8 cellular contexts compared by ENCODE assay signal in the genomic region with DNA sequence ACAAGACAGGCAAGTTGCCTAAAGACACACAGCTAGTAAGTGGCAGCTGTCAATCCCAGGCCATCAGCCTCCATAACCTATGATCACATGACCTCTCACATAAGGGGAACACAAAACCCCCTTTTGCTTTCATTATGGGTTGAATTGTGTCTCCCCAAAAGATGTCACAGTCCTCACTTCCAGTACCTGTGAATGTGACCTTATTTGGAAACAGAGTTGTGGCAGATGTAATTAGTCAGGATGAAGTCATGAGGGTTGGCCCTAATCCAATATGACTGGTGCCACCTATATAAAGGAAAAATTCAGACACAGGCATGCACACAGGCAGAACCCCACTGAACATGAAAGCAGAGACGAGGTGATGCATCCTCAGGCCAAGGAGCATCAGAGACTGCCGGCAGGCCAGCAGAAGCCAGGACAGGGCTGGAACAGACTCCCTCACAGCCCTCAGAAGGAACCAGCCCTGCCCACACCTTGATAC. TPM values are rescaled to one million over a fixed set of nuclear protein-coding genes. Genes with fewer than 3 reads are reported as not detected.
DNase-seq lines count a peak whose midpoint lies in the region; ATAC-seq, FAIRE-seq and TF ChIP-seq lines count a peak whose summit lies in the region.

No MANE protein-coding gene starts in this region.

- H3K9me3 Mint-ChIP-seq in type B pancreatic cell: no peaks in the 10 kb centered on the region

- DNase-seq in NCI-H1694 (lab: John Stamatoyannopoulos, UW) (peak; percentile 55), activated T-cell treated with anti-CD3 and anti-CD28 coated beads for 24 hours (ENCODE audit: low read depth) (peak; percentile 55), keratinocyte (ENCODE audit: low read depth, low spot score) (peak; percentile 79), type B pancreatic cell (ENCODE audit: extremely low spot score, unreplicated experiment) (no peak), OCI-M2 (lab: John Stamatoyannopoulos, UW; ENCODE audit: unreplicated experiment) (no peak)

- no peaks in the 10 kb centered on the region for H3K9me3 ChIP-seq in keratinocyte (ENCODE audit: control insufficient read depth, low read depth, low read length)

- ATAC-seq in GM18511 (IDR thresholded peaks at IDR 0.05; ENCODE audit: unreplicated experiment): peak; percentile 34
- ATAC-seq in GM18519 (IDR thresholded peaks at IDR 0.05; ENCODE audit: low FRiP score, unreplicated experiment): no peak
- ATAC-seq in GM18517 (IDR thresholded peaks at IDR 0.05; ENCODE audit: unreplicated experiment): no peak

- H2AFZ ChIP-seq in keratinocyte (ENCODE audit: control insufficient read depth, low read length): no peak overlapping the region

- peak overlapping the region; percentile 23 for H3K9ac ChIP-seq in keratinocyte (ENCODE audit: control insufficient read depth, extremely low read depth, insufficient read depth, low read length)

- H3K27me3 ChIP-seq in keratinocyte (ENCODE audit: control insufficient read depth, extremely low read depth, insufficient read depth, low read length): no peaks in the 10 kb centered on the region

- H3K79me2 ChIP-seq in keratinocyte (ENCODE audit: control insufficient read depth, insufficient read depth, low read length): peaks cover 25% of the 10 kb centered on the region

- H3K27me3 Mint-ChIP-seq in type B pancreatic cell: no peaks in the 10 kb centered on the region

- H3K4me1 Mint-ChIP-seq in type B pancreatic cell (ENCODE audit: unreplicated experiment): peaks cover 9% of the 10 kb centered on the region

- no peaks in the 10 kb centered on the region for H4K20me1 ChIP-seq in keratinocyte (ENCODE audit: control insufficient read depth, extremely low read depth, insufficient read depth, low read length)

- peak overlapping the region; percentile 72 for H3K27ac ChIP-seq in keratinocyte (ENCODE audit: control insufficient read depth, insufficient read depth, low read length)

- no peaks in the 10 kb centered on the region for H3K36me3 Mint-ChIP-seq in type B pancreatic cell

- peaks cover 5 to 12% of the 10 kb centered on the region in 2 experiments for H3K36me3 ChIP-seq in keratinocyte (ENCODE audit: control insufficient read depth in 2 of 2, extremely low read depth in 1 of 2, insufficient read depth in 2 of 2, low read length in 2 of 2)

- peaks cover 38% of the 10 kb centered on the region for H3K4me1 ChIP-seq in keratinocyte (ENCODE audit: control insufficient read depth, extremely low read depth, insufficient read depth, low read length)

- H3K4me3 Mint-ChIP-seq in type B pancreatic cell: no peak overlapping the region

- no peak overlapping the region for H3K4me3 ChIP-seq in keratinocyte (ENCODE audit: control insufficient read depth in 2 of 3, extremely low read depth in 1 of 3, insufficient read depth in 2 of 3, low read depth in 1 of 3, low read length in 3 of 3)

- peak overlapping the region; percentile 46 for H3K4me2 ChIP-seq in keratinocyte (ENCODE audit: control insufficient read depth, extremely low read depth, insufficient read depth, low read depth, low read length)

- dilution Hi-C loops in keratinocyte (cut with MboI; ENCODE audit: extremely low pct_ligation_motif_present, low sequenced_read_pairs): no loop called here

- TF ChIP-seq CTCF in keratinocyte (optimal IDR thresholded peaks at IDR 0.05 in 1 of 3, IDR thresholded peaks at IDR 0.05 in 1 of 3, conservative IDR thresholded peaks at IDR 0.05 in 1 of 3; ENCODE audit: extremely low read depth in 1 of 3, insufficient read depth in 2 of 3, low read length in 3 of 3) (no peak), type B pancreatic cell (conservative IDR thresholded peaks at IDR 0.05) (no peak)

- no peaks in the 10 kb centered on the region for H3K9me1 ChIP-seq in keratinocyte (ENCODE audit: control insufficient read depth, extremely low read depth, insufficient read depth, low read length)

- H3K27ac Mint-ChIP-seq in type B pancreatic cell: no peak overlapping the region

- peak; percentile 86 for FAIRE-seq in keratinocyte (lab: Jason Lieb, UNC)

RNA-seq across cellular contexts. Expression of a gene that starts 33.6 kb away (rescaled TPM):
- polyA plus RNA-seq in keratinocyte: 7.2 to 8.9 TPM (median 7.4 TPM) in 3 replicates
- polyA plus RNA-seq in keratinocyte (2011; ENCODE audit: low read depth): 3.1 TPM
- polyA plus RNA-seq in keratinocyte (2011; cell fraction: cytosol; rRNA removed): 5.1 and 6.3 TPM in 2 replicates
- 16.2 and 16.8 TPM in 2 replicates for polyA plus RNA-seq in keratinocyte (2011; cell fraction: nucleus; rRNA removed)
- polyA plus RNA-seq in keratinocyte (2012; ENCODE audit: low replicate concordance): 5.5 and 7.4 TPM in 2 replicates
- polyA minus RNA-seq in keratinocyte: 13.6 to 16.3 TPM (median 15.7 TPM) in 3 replicates
- 11.1 TPM for polyA minus RNA-seq in keratinocyte (2011; cell fraction: cytosol; rRNA and poly(A)+ RNA removed)
- polyA minus RNA-seq in keratinocyte (2011; cell fraction: nucleus; rRNA and poly(A)+ RNA removed): 18.8 and 27.3 TPM in 2 replicates
- 4.1 and 4.8 TPM in 2 replicates for total RNA-seq in type B pancreatic cell (ENCODE audit: low replicate concordance)

Comparison
In these comparisons a context has a peak if more than half of its experiments do, and no peak if none do; other contexts are left out.
1. DNase-seq: peak in NCI-H1694 (single experiment), activated T-cell treated with anti-CD3 and anti-CD28 coated beads for 24 hours (single experiment) and keratinocyte (single experiment); none in type B pancreatic cell (single experiment) and OCI-M2 (single experiment).